Comparison of ENCODE assay signal across 10 cellular contexts in the genomic region with DNA sequence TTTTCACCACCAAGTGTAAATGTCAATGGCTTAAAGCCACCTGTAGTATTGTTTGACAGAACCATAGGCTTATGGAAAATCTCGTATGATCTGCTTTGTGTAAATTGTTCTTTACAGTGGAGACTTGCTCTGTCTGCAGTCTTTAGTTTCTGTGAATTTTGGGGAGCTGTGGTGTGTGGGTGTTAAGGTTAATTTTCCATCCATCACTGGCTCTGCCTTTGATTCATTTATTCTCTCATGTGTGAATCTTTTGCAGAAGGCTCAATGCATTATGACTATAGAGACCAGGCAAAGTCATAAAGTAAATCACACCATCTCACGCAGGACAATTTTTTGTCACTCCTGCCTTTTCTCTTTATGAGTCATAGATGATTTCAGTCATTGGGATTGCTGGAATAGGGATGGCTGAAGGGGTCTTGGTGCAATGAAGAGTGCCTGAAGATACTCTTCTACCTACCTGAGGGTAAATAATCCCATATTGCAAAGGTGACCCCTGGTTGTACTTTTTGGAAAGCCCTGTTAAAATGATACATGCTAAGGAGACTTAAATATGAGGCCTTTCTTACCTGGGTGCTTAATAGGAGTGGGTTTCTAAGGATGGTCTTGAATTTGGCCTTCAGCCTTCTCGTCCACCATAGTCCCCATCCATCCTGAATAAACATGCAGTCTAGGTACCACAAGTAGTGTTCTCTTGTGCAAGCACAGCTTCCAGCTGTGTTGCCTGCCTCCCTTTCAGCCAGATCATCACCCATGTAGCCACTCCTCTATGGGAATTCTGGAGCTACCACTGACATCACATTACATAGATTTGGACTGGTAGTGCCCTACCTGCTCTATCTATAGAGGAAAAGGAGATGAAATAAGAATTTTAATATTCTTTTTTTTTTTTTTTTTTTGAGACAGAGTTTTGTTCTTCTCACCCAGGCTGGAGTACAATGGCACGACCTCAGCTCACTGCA. TPM values are rescaled to one million over a fixed set of nuclear protein-coding genes. Genes with fewer than 3 reads are reported as not detected.
A peak's percentile ranks its signal among the peaks of the same experiment; 100 is the strongest.
DNase-seq lines count a peak whose midpoint lies in the region; ATAC-seq and TF ChIP-seq lines count a peak whose summit lies in the region.
"Had no signal": no experiment of that assay in that cellular context is flagged by ENCODE, and none has a peak within 500 bp of the region (broad histone marks: within the 10 kb centered on the region; RNA-seq: fewer than 3 reads in every experiment).

No MANE protein-coding gene starts in this region.

- H4K91ac ChIP-seq in H9 (ENCODE audit: insufficient read length, low read depth, low read length), result no peak overlapping the region

- no peak overlapping the region for H2AK5ac ChIP-seq in H9 (ENCODE audit: insufficient read length, low read length)

- no peak overlapping the region for H3K23ac ChIP-seq in H9 (ENCODE audit: insufficient read length, low read depth, low read length)

- intact Hi-C loops in CD8-positive, alpha-beta T cell (cut with DNase I, micrococcal nuclease), result loop anchor here in 1 of 2 experiments (1.0 kb wide), 1 partner anchor 8 kb away; no protein-coding TSS in a partner anchor
- intact Hi-C loops in activated T-helper 2 cell treated with anti-CD3 and anti-CD28 coated beads, Interferon-gamma antibody, Interleukin-2, Interleukin-4, amounts not matched to agents 10 μg/mL and 5 μg/mL and 100 μg/mL, durations not matched to agents 14 hours and 24 hours and 36 hours (cut with micrococcal nuclease), result loop anchor here (1.0 to 2.0 kb wide), 6 partner anchors 8 to 274 kb away; partner anchors contain the start of gene TGFBR2

- TF ChIP-seq CTCF in CD8-positive, alpha-beta T cell (IDR thresholded peaks at IDR 0.05), result no peak
- TF ChIP-seq CTCF in nephron (IDR thresholded peaks at IDR 0.05; ENCODE audit: unreplicated experiment in 3 of 3) (no peak), H9 (conservative IDR thresholded peaks at IDR 0.05) (no peak)

- peak overlapping the region in 7 of 11 experiments; percentile 3 to 55 (median 20); a peak in 7 of 22 replicates for H3K27ac ChIP-seq in BLaER1 treated with 17β-estradiol and CSF1 and Interleukin-3, amounts not matched to agents 10 nM and 100 nM
- H3K27ac ChIP-seq in CD8-positive, alpha-beta T cell (ENCODE audit: low read depth, low read length), result peak overlapping the region; percentile 11
- no peak overlapping the region for H3K27ac ChIP-seq in H9 (ENCODE audit: insufficient read length, low read depth, low read length)

- H3T11ph ChIP-seq in H9 (ENCODE audit: low read length), result no peak overlapping the region

- peak overlapping the region; percentile 64 for H3K4me3 Mint-ChIP-seq in CD8-positive, alpha-beta T cell
- H3K4me3 Mint-ChIP-seq in activated T-helper 2 cell treated with anti-CD3 and anti-CD28 coated beads, Interferon-gamma antibody, Interleukin-2, Interleukin-4, amounts not matched to agents 10 μg/mL and 5 μg/mL and 100 μg/mL, durations not matched to agents 14 hours and 24 hours and 36 hours (ENCODE audit: low read depth), result peak overlapping the region; percentile 65
- H3K4me3 Mint-ChIP-seq in nephron (no peak overlapping the region), H9 (no peak overlapping the region)

- H2BK15ac ChIP-seq in H9 (ENCODE audit: low read depth, low read length), result no peak overlapping the region

- H3K4me1 Mint-ChIP-seq in CD8-positive, alpha-beta T cell (ENCODE audit: low read depth), result peaks cover 86% of the 10 kb centered on the region
- H3K4me1 Mint-ChIP-seq in activated T-helper 2 cell treated with anti-CD3 and anti-CD28 coated beads, Interferon-gamma antibody, Interleukin-2, Interleukin-4, amounts not matched to agents 10 μg/mL and 5 μg/mL and 100 μg/mL, durations not matched to agents 14 hours and 24 hours and 36 hours (ENCODE audit: low read depth), result peaks cover 83% of the 10 kb centered on the region
- H3K4me1 Mint-ChIP-seq in nephron, result peaks cover 26% of the 10 kb centered on the region
- peaks cover 15 to 25% of the 10 kb centered on the region in 2 experiments for H3K4me1 Mint-ChIP-seq in H9

- ATAC-seq in CD8-positive, alpha-beta T cell, result peak; percentile 35
- ATAC-seq in HG03108 (IDR thresholded peaks at IDR 0.05; ENCODE audit: unreplicated experiment), result no peak

- no peak overlapping the region for H2BK5ac ChIP-seq in H9 (ENCODE audit: insufficient read length, low read length)

- no peak overlapping the region for H3K14ac ChIP-seq in H9 (ENCODE audit: insufficient read depth, low read length)

- H3K79me1 ChIP-seq in H9 (ENCODE audit: insufficient read depth, low read depth, low read length, poor library complexity, severe bottlenecking), result peaks cover 10% of the 10 kb centered on the region

- H3K79me2 ChIP-seq in H9 (ENCODE audit: insufficient read depth, low read length), result peaks cover 13% of the 10 kb centered on the region; the same call in 1 of the 2 replicates

- H3K36me3 ChIP-seq in BLaER1 treated with 17β-estradiol and CSF1 and Interleukin-3, amounts not matched to agents 10 nM and 100 nM, result peaks cover 27 to 98% (median 75%) of the 10 kb centered on the region in 11 experiments
- peaks cover 5% of the 10 kb centered on the region for H3K36me3 ChIP-seq in CD8-positive, alpha-beta T cell (ENCODE audit: insufficient read depth, low read length)

- peaks cover 59% of the 10 kb centered on the region for H3K36me3 Mint-ChIP-seq in CD8-positive, alpha-beta T cell
- peaks cover 63% of the 10 kb centered on the region for H3K36me3 Mint-ChIP-seq in activated T-helper 2 cell treated with anti-CD3 and anti-CD28 coated beads, Interferon-gamma antibody, Interleukin-2, Interleukin-4, amounts not matched to agents 10 μg/mL and 5 μg/mL and 100 μg/mL, durations not matched to agents 14 hours and 24 hours and 36 hours (ENCODE audit: low read depth)
- H3K36me3 Mint-ChIP-seq in nephron (ENCODE audit: low read depth) (peaks cover 20% of the 10 kb centered on the region), H9 (ENCODE audit: insufficient read depth in 1 of 3, low read depth in 3 of 3) (peaks cover 6 to 10% (median 9%) of the 10 kb centered on the region in 3 experiments; a peak in 5 of 7 replicates)

- H2BK12ac ChIP-seq in H9 (ENCODE audit: insufficient read length, low read depth, low read length), result no peak overlapping the region

- H3K27me3 Mint-ChIP-seq in CD8-positive, alpha-beta T cell (ENCODE audit: low read depth), result no peaks in the 10 kb centered on the region
- no peaks in the 10 kb centered on the region for H3K27me3 Mint-ChIP-seq in activated T-helper 2 cell treated with anti-CD3 and anti-CD28 coated beads, Interferon-gamma antibody, Interleukin-2, Interleukin-4, amounts not matched to agents 10 μg/mL and 5 μg/mL and 100 μg/mL, durations not matched to agents 14 hours and 24 hours and 36 hours (ENCODE audit: low read depth)
- H3K27me3 Mint-ChIP-seq in nephron (ENCODE audit: low read depth), result no peaks in the 10 kb centered on the region
- no peaks in the 10 kb centered on the region for H3K27me3 Mint-ChIP-seq in H9 (ENCODE audit: low read depth)

- DNase-seq in CD8-positive, alpha-beta T cell, result no peak
- DNase-seq in activated T-helper 2 cell treated with anti-CD3 and anti-CD28 coated beads, Interferon-gamma antibody, Interleukin-2, Interleukin-4, amounts not matched to agents 10 μg/mL and 5 μg/mL and 100 μg/mL, durations not matched to agents 14 hours and 24 hours and 36 hours (ENCODE audit: low spot score), result no peak
- DNase-seq in effector CD8-positive, alpha-beta T cell (lab: John Stamatoyannopoulos, UW), result no peak
- no peak for DNase-seq in H9
- DNase-seq: activated CD4-positive, CD25-positive, alpha-beta regulatory T cell; DMS153; NCI-H1930 had no signal

- no CpG with 5 or more reads among the region's 4 CpGs for WGBS in H9 (ENCODE audit: extremely low coverage, insufficient read length, low lambda C conversion rate)

- no peaks in the 10 kb centered on the region for H3K23me2 ChIP-seq in H9 (ENCODE audit: insufficient read length, low read depth, low read length, poor library complexity, severe bottlenecking)

- no peak overlapping the region for H3K4ac ChIP-seq in H9 (ENCODE audit: low read depth, low read length)

- no peak overlapping the region for H2BK20ac ChIP-seq in H9 (ENCODE audit: low read depth, low read length, poor library complexity, severe bottlenecking)

- no peak overlapping the region for H3K4me3 ChIP-seq in BLaER1 treated with 17β-estradiol and CSF1 and Interleukin-3, amounts not matched to agents 10 nM and 100 nM
- H3K4me3 ChIP-seq in CD8-positive, alpha-beta T cell (ENCODE audit: low read depth, low read length), result peak overlapping the region; percentile 6

- POLR2A ChIA-PET in CD8-positive, alpha-beta T cell (lab: Charles Lee), result interaction anchor here (0.8 to 6.7 kb wide), 4 partner anchors 11 to 72 kb away, joined by 3 to 58 read pairs (median 4); partner anchors contain the start of gene TGFBR2

- peaks cover 85 to 100% (median 98%) of the 10 kb centered on the region in 10 experiments for H3K4me1 ChIP-seq in BLaER1 treated with 17β-estradiol and CSF1 and Interleukin-3, amounts not matched to agents 10 nM and 100 nM
- H3K4me1 ChIP-seq in CD8-positive, alpha-beta T cell (ENCODE audit: insufficient read depth, low read length), result peaks cover 87% of the 10 kb centered on the region
- H3K4me1 ChIP-seq in H9 (ENCODE audit: insufficient read depth, low read length), result peaks cover 5% of the 10 kb centered on the region; the same call in 1 of the 2 replicates

- peak overlapping the region; percentile 90 for H3K27ac Mint-ChIP-seq in CD8-positive, alpha-beta T cell
- peak overlapping the region; percentile 96 for H3K27ac Mint-ChIP-seq in activated T-helper 2 cell treated with anti-CD3 and anti-CD28 coated beads, Interferon-gamma antibody, Interleukin-2, Interleukin-4, amounts not matched to agents 10 μg/mL and 5 μg/mL and 100 μg/mL, durations not matched to agents 14 hours and 24 hours and 36 hours
- H3K27ac Mint-ChIP-seq in nephron (peak overlapping the region in 2 of 3 experiments; percentile 14 to 48), H9 (no peak overlapping the region)

- no peaks in the 10 kb centered on the region for H3K27me3 ChIP-seq in BLaER1 treated with 17β-estradiol and CSF1 and Interleukin-3, amounts not matched to agents 10 nM and 100 nM
- no peaks in the 10 kb centered on the region for H3K27me3 ChIP-seq in CD8-positive, alpha-beta T cell (ENCODE audit: insufficient read depth, low read length)
- H3K27me3 ChIP-seq in H9 (ENCODE audit: insufficient read depth, low read length), result no peaks in the 10 kb centered on the region; the same call in 1 of the 2 replicates

- no peaks in the 10 kb centered on the region for H3K9me3 Mint-ChIP-seq in CD8-positive, alpha-beta T cell
- H3K9me3 Mint-ChIP-seq in activated T-helper 2 cell treated with anti-CD3 and anti-CD28 coated beads, Interferon-gamma antibody, Interleukin-2, Interleukin-4, amounts not matched to agents 10 μg/mL and 5 μg/mL and 100 μg/mL, durations not matched to agents 14 hours and 24 hours and 36 hours, result peaks cover 3% of the 10 kb centered on the region
- H3K9me3 Mint-ChIP-seq in nephron, result no peaks in the 10 kb centered on the region
- no peaks in the 10 kb centered on the region for H3K9me3 Mint-ChIP-seq in H9

- H4K5ac ChIP-seq in H9 (ENCODE audit: insufficient read length, low read depth, low read length), result no peak overlapping the region

- H2AFZ ChIP-seq in H9 (ENCODE audit: low read length), result no peak overlapping the region

- H3K9me3 ChIP-seq in BLaER1 treated with 17β-estradiol and CSF1 and Interleukin-3, amounts not matched to agents 10 nM and 100 nM (replicated peaks in 1 of 11), result peaks cover 0 to 6% (median 0%) of the 10 kb centered on the region in 11 experiments; a peak in 1 of 22 replicates
- H3K9me3 ChIP-seq in CD8-positive, alpha-beta T cell (ENCODE audit: low read length), result no peaks in the 10 kb centered on the region
- H3K9me3 ChIP-seq in H9 (ENCODE audit: control insufficient read depth, low read depth, low read length), result no peaks in the 10 kb centered on the region

- peaks cover 31 to 100% (median 85%) of the 10 kb centered on the region in 11 experiments for H4K20me1 ChIP-seq in BLaER1 treated with 17β-estradiol and CSF1 and Interleukin-3, amounts not matched to agents 10 nM and 100 nM
- no peaks in the 10 kb centered on the region for H4K20me1 ChIP-seq in H9 (ENCODE audit: control insufficient read depth, insufficient read depth, insufficient read length)

- no peak overlapping the region for H3K9ac ChIP-seq in BLaER1 treated with 17β-estradiol and CSF1 and Interleukin-3, amounts not matched to agents 10 nM and 100 nM
- H3K9ac ChIP-seq in H9 (ENCODE audit: extremely low read depth, insufficient read length, low read length), result no peak overlapping the region

- peak overlapping the region; percentile 57 to 76 (median 72) for H3K4me2 ChIP-seq in BLaER1 treated with 17β-estradiol and CSF1 and Interleukin-3, amounts not matched to agents 10 nM and 100 nM
- no peak overlapping the region for H3K4me2 ChIP-seq in H9 (ENCODE audit: insufficient read depth, insufficient read length, low read length)

- H3K18ac ChIP-seq in H9 (ENCODE audit: insufficient read length, low read depth, low read length), result no peak overlapping the region

- no peak overlapping the region for H2BK120ac ChIP-seq in H9 (ENCODE audit: low read depth, low read length, poor library complexity, severe bottlenecking)

- H4K8ac ChIP-seq in H9 (replicated peaks; ENCODE audit: insufficient read length, low read depth, low read length), result no peak overlapping the region

- CTCF ChIA-PET in CD8-positive, alpha-beta T cell (lab: Charles Lee), result interaction anchor here (0.7 to 1.4 kb wide), 4 partner anchors 8 to 1730 kb away, joined by 3 to 5 read pairs (median 3); no protein-coding TSS in a partner anchor

- no peak overlapping the region for H3K56ac ChIP-seq in H9 (ENCODE audit: insufficient read length, low read depth, low read length)

RNA-seq across cellular contexts. Expression of gene TGFBR2, which starts 14.3 kb away (rescaled TPM):
- total RNA-seq in CD8-positive, alpha-beta T cell, result 100 to 1,000 TPM; 191 to 197 TPM
- total RNA-seq in activated T-helper 2 cell treated with anti-CD3 and anti-CD28 coated beads, Interferon-gamma antibody, Interleukin-2, Interleukin-4, amounts not matched to agents 10 μg/mL and 5 μg/mL and 100 μg/mL, durations not matched to agents 14 hours and 24 hours and 36 hours, result 19.5 and 19.8 TPM in 2 replicates
- total RNA-seq in H9 (2021), result 9.6 and 10.6 TPM in 2 replicates

Comparison
In these comparisons a context has a peak if more than half of its experiments do, and no peak if none do; other contexts are left out.
1. H3K27ac Mint-ChIP-seq: peak in CD8-positive, alpha-beta T cell (single experiment), activated T-helper 2 cell treated with anti-CD3 and anti-CD28 coated beads, Interferon-gamma antibody, Interleukin-2, Interleukin-4, amounts not matched to agents 10 μg/mL and 5 μg/mL and 100 μg/mL, durations not matched to agents 14 hours and 24 hours and 36 hours (single experiment) and nephron (2 of 3); none in H9 (0 of 3).
2. H3K4me3 Mint-ChIP-seq: peak in CD8-positive, alpha-beta T cell (single experiment) and activated T-helper 2 cell treated with anti-CD3 and anti-CD28 coated beads, Interferon-gamma antibody, Interleukin-2, Interleukin-4, amounts not matched to agents 10 μg/mL and 5 μg/mL and 100 μg/mL, durations not matched to agents 14 hours and 24 hours and 36 hours (single experiment); none in nephron (0 of 3) and H9 (0 of 2).